In the genomic region with DNA sequence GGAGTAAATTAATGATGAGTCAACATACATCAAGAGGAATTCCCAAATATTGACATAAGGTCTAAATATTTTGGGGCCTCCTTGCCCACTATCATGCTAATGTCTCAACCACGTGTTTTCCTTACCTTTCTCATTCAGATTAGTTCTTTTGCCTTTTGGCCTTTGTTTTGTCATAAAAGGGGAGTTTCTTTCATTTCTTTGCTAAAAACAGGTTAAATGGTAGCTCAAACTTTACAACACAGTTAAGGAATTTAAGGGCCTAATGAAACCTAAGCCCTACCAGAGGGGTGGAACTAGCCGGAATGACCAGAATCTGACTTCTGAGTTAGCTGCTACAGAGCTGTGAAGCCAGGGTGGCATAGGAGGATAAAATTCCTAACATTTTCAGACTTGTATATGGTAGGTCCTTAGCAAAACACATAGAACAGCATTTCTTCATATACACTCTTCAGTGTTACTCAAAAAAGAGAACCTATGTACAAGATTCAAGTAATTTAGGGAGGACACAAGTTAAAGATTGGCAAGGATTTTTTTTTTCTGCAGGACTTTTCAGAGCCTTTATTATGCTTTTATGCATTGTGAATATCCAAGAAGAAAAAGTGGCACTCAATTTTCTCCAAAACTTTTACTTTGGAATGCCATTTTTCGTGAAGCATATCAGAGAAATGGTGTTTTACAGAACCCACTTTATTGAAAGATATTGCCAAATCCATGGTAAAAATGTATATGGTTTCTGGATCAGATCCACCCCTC, we compare ENCODE assay signal across 1 cellular context.
TF ChIP-seq lines count a peak whose summit lies in the region.

No MANE protein-coding gene starts in this region.

TF ChIP-seq in H1, 55 proteins besides CTCF, POLR2A, EP300 and RAD21:
- TF ChIP-seq SP4 (IDR thresholded peaks at IDR 0.05; ENCODE audit: low read length) (no peak), RFX5 (IDR thresholded peaks at IDR 0.05; ENCODE audit: borderline replicate concordance, low read depth, low read length) (no peak), NRF1 (IDR thresholded peaks at IDR 0.05; ENCODE audit: low read depth, low read length) (no peak), PHF8 (conservative IDR thresholded peaks at IDR 0.05; ENCODE audit: low read depth, low read length) (no peak), MAFK (IDR thresholded peaks at IDR 0.05; ENCODE audit: low read depth, low read length) (no peak), SIN3A (conservative IDR thresholded peaks at IDR 0.05 in 1 of 2, IDR thresholded peaks at IDR 0.05 in 1 of 2; ENCODE audit: low read depth in 1 of 2, low read length in 2 of 2) (no peak), NANOG (IDR thresholded peaks at IDR 0.05; ENCODE audit: insufficient read depth, low read depth, low read length, poor library complexity, severe bottlenecking) (no peak), CHD1 (IDR thresholded peaks at IDR 0.05; ENCODE audit: low read depth, low read length) (no peak), POLR2AphosphoS5 (IDR thresholded peaks at IDR 0.05; ENCODE audit: low read depth, low read length) (no peak), SIX5 (IDR thresholded peaks at IDR 0.05; ENCODE audit: low read depth, low read length) (no peak), KDM5A (IDR thresholded peaks at IDR 0.05; ENCODE audit: low read length) (no peak), CBX8 (IDR thresholded peaks at IDR 0.05; ENCODE audit: borderline replicate concordance, low read depth, low read length) (no peak), SRF (IDR thresholded peaks at IDR 0.05; ENCODE audit: low read depth, low read length) (no peak), EZH2 (IDR thresholded peaks at IDR 0.05; ENCODE audit: low read depth, low read length, severe bottlenecking) (no peak), SUZ12 (IDR thresholded peaks at IDR 0.05; ENCODE audit: low read length) (no peak), KDM1A (IDR thresholded peaks at IDR 0.05; ENCODE audit: borderline replicate concordance, low read length) (peak; percentile 79; the same call in 1 of the 2 replicates), SP1 (IDR thresholded peaks at IDR 0.05; ENCODE audit: low read depth, low read length) (peak; percentile 45; the same call in 1 of the 2 replicates), BCL11A (IDR thresholded peaks at IDR 0.05; ENCODE audit: low read depth in 2 of 2, low read length in 2 of 2) (no peak), SAP30 (IDR thresholded peaks at IDR 0.05; ENCODE audit: insufficient read depth, insufficient replicate concordance, low read length) (no peak), BACH1 (IDR thresholded peaks at IDR 0.05; ENCODE audit: low read length) (no peak), HDAC2 (IDR thresholded peaks at IDR 0.05; ENCODE audit: borderline replicate concordance in 1 of 2, low read depth in 2 of 2, low read length in 2 of 2) (peak in 1 of 2 experiments; percentile 38; a peak in 1 of 4 replicates), CBX5 (IDR thresholded peaks at IDR 0.05; ENCODE audit: low read depth, low read length) (no peak), TEAD4 (IDR thresholded peaks at IDR 0.05; ENCODE audit: low read depth, low read length) (peak; percentile 12; the same call in 1 of the 2 replicates), POU5F1 (IDR thresholded peaks at IDR 0.05; ENCODE audit: low read depth, low read length) (peak; percentile 43; the same call in 1 of the 2 replicates), SP2 (IDR thresholded peaks at IDR 0.05; ENCODE audit: low read length) (no peak), RXRA (IDR thresholded peaks at IDR 0.05; ENCODE audit: insufficient read depth, low read depth, low read length) (no peak), ASH2L (IDR thresholded peaks at IDR 0.05; ENCODE audit: low read length) (peak; percentile 60)
- TF ChIP-seq, protein P1, sequence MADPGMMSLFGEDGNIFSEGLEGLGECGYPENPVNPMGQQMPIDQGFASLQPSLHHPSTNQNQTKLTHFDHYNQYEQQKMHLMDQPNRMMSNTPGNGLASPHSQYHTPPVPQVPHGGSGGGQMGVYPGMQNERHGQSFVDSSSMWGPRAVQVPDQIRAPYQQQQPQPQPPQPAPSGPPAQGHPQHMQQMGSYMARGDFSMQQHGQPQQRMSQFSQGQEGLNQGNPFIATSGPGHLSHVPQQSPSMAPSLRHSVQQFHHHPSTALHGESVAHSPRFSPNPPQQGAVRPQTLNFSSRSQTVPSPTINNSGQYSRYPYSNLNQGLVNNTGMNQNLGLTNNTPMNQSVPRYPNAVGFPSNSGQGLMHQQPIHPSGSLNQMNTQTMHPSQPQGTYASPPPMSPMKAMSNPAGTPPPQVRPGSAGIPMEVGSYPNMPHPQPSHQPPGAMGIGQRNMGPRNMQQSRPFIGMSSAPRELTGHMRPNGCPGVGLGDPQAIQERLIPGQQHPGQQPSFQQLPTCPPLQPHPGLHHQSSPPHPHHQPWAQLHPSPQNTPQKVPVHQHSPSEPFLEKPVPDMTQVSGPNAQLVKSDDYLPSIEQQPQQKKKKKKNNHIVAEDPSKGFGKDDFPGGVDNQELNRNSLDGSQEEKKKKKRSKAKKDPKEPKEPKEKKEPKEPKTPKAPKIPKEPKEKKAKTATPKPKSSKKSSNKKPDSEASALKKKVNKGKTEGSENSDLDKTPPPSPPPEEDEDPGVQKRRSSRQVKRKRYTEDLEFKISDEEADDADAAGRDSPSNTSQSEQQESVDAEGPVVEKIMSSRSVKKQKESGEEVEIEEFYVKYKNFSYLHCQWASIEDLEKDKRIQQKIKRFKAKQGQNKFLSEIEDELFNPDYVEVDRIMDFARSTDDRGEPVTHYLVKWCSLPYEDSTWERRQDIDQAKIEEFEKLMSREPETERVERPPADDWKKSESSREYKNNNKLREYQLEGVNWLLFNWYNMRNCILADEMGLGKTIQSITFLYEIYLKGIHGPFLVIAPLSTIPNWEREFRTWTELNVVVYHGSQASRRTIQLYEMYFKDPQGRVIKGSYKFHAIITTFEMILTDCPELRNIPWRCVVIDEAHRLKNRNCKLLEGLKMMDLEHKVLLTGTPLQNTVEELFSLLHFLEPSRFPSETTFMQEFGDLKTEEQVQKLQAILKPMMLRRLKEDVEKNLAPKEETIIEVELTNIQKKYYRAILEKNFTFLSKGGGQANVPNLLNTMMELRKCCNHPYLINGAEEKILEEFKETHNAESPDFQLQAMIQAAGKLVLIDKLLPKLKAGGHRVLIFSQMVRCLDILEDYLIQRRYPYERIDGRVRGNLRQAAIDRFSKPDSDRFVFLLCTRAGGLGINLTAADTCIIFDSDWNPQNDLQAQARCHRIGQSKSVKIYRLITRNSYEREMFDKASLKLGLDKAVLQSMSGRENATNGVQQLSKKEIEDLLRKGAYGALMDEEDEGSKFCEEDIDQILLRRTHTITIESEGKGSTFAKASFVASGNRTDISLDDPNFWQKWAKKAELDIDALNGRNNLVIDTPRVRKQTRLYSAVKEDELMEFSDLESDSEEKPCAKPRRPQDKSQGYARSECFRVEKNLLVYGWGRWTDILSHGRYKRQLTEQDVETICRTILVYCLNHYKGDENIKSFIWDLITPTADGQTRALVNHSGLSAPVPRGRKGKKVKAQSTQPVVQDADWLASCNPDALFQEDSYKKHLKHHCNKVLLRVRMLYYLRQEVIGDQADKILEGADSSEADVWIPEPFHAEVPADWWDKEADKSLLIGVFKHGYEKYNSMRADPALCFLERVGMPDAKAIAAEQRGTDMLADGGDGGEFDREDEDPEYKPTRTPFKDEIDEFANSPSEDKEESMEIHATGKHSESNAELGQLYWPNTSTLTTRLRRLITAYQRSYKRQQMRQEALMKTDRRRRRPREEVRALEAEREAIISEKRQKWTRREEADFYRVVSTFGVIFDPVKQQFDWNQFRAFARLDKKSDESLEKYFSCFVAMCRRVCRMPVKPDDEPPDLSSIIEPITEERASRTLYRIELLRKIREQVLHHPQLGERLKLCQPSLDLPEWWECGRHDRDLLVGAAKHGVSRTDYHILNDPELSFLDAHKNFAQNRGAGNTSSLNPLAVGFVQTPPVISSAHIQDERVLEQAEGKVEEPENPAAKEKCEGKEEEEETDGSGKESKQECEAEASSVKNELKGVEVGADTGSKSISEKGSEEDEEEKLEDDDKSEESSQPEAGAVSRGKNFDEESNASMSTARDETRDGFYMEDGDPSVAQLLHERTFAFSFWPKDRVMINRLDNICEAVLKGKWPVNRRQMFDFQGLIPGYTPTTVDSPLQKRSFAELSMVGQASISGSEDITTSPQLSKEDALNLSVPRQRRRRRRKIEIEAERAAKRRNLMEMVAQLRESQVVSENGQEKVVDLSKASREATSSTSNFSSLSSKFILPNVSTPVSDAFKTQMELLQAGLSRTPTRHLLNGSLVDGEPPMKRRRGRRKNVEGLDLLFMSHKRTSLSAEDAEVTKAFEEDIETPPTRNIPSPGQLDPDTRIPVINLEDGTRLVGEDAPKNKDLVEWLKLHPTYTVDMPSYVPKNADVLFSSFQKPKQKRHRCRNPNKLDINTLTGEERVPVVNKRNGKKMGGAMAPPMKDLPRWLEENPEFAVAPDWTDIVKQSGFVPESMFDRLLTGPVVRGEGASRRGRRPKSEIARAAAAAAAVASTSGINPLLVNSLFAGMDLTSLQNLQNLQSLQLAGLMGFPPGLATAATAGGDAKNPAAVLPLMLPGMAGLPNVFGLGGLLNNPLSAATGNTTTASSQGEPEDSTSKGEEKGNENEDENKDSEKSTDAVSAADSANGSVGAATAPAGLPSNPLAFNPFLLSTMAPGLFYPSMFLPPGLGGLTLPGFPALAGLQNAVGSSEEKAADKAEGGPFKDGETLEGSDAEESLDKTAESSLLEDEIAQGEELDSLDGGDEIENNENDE (IDR thresholded peaks at IDR 0.05; ENCODE audit: insufficient replicate concordance, low read length): peak; percentile 97
- TF ChIP-seq, protein P2, sequence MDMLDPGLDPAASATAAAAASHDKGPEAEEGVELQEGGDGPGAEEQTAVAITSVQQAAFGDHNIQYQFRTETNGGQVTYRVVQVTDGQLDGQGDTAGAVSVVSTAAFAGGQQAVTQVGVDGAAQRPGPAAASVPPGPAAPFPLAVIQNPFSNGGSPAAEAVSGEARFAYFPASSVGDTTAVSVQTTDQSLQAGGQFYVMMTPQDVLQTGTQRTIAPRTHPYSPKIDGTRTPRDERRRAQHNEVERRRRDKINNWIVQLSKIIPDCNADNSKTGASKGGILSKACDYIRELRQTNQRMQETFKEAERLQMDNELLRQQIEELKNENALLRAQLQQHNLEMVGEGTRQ (IDR thresholded peaks at IDR 0.05; ENCODE audit: low read length): no peak
TF ChIP-seq in H1: peak in this region for 7.
